ENCODE assay signal across 8 cellular contexts in the genomic region with DNA sequence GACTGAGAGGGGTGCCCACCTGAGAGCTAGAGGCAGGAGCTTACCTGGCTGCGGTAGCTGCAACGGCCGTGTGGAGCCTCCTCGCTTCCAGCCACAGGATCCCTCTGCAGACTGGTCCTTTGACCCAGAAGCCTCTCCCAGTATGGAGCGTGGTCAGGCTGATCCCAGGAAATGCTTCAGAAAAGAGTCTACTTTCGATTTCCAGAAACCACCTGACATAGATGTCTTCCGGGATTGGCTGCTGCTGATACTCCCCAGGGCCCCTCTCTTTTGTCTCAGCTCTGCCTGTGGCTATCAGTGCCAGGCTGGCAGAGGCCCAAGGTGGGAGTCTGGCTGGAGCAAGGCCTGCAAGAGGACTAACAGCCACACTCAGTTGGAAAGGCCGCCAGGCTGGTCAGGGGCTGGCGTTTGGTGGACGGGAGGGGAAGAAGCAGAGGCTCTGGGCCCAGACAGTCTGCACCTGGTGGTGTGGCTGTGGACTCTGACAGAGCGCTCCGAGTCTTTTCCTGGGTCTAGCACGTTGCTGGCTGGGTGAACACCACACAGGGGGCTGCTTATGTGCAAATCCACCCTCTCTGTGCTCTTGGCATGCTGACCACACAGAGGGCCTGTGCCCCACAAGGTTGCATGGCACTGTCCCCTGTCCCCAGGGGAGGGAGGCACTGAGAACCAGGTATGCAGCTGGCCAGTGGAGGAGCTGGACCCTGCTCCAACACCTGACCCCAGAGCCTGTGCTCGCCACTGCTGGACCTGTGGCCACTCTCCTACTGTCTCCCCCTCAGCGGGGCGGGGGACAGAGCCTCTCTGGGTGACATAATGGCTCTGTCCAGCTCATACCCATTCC. TPM values are rescaled to one million over a fixed set of nuclear protein-coding genes. Genes with fewer than 3 reads are reported as not detected.
DNase-seq lines count a peak whose midpoint lies in the region; ATAC-seq lines count a peak whose summit lies in the region.

A gene with protein sequence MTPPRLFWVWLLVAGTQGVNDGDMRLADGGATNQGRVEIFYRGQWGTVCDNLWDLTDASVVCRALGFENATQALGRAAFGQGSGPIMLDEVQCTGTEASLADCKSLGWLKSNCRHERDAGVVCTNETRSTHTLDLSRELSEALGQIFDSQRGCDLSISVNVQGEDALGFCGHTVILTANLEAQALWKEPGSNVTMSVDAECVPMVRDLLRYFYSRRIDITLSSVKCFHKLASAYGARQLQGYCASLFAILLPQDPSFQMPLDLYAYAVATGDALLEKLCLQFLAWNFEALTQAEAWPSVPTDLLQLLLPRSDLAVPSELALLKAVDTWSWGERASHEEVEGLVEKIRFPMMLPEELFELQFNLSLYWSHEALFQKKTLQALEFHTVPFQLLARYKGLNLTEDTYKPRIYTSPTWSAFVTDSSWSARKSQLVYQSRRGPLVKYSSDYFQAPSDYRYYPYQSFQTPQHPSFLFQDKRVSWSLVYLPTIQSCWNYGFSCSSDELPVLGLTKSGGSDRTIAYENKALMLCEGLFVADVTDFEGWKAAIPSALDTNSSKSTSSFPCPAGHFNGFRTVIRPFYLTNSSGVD (minus strand): TSS at position 144 of the 844 bp plus-strand sequence. CDS start 2,732 bp downstream, outside the sequence.

- in situ Hi-C loops in endometrial microvascular endothelial cells (cut with HindIII; ENCODE audit: inconsistent ontology term, low pct_unique_long_range_greater_than_20kb, low sequenced_read_pairs), result loop anchor here (25.0 kb wide), 1 partner anchor 143 kb away; the partner anchor contains the start of gene USP36

- peak within 1 kb of the TSS; percentile 77 for H3K27ac ChIP-seq in mesenchymal stem cell (ENCODE audit: low read length, poor library complexity, severe bottlenecking)

- peak within 1 kb of the TSS; percentile 61 for H2BK5ac ChIP-seq in mesenchymal stem cell (ENCODE audit: low read depth, low read length, poor library complexity, severe bottlenecking)

- peak within 1 kb of the TSS; percentile 85 for H4K91ac ChIP-seq in mesenchymal stem cell (ENCODE audit: low read length)

- H3K4ac ChIP-seq in mesenchymal stem cell (ENCODE audit: low read depth in 1 of 2, low read length in 2 of 2), result peak within 1 kb of the TSS; percentile 80 to 92

- H3K4me2 ChIP-seq in mesenchymal stem cell (ENCODE audit: low read length, poor library complexity, severe bottlenecking), result peak within 1 kb of the TSS; percentile 85

- peak within 1 kb of the TSS; percentile 51 to 82 for H3K4me3 ChIP-seq in mesenchymal stem cell (ENCODE audit: insufficient read depth in 1 of 2, low read depth in 1 of 2, low read length in 2 of 2)

- no peak within 1 kb of the TSS for H3K23ac ChIP-seq in mesenchymal stem cell (ENCODE audit: low read length in 2 of 2)

- no peaks in the 10 kb centered on the region for H3K27me3 ChIP-seq in mesenchymal stem cell (ENCODE audit: control insufficient read depth in 1 of 2, insufficient read depth in 1 of 2, low read length in 2 of 2)

- ATAC-seq in GM19328 (IDR thresholded peaks at IDR 0.05; ENCODE audit: unreplicated experiment) (no peak), HG03460 (IDR thresholded peaks at IDR 0.05; ENCODE audit: unreplicated experiment) (no peak)

- peak within 1 kb of the TSS; percentile 83 to 92 for H3K18ac ChIP-seq in mesenchymal stem cell (ENCODE audit: low read depth in 1 of 2, low read length in 2 of 2)

- peak within 1 kb of the TSS; percentile 60 to 94 for H2BK12ac ChIP-seq in mesenchymal stem cell (ENCODE audit: low read length in 2 of 2)

- H3K36me3 ChIP-seq in mesenchymal stem cell (ENCODE audit: control insufficient read depth in 1 of 2, insufficient read depth in 2 of 2, low read depth in 1 of 2, low read length in 2 of 2), result peaks cover 12 to 29% of the 10 kb centered on the region in 2 experiments

- H3K9me3 ChIP-seq in mesenchymal stem cell (ENCODE audit: control insufficient read depth, low read length), result no peaks in the 10 kb centered on the region

- H2BK120ac ChIP-seq in mesenchymal stem cell (ENCODE audit: low read depth, low read length), result peak within 1 kb of the TSS; percentile 50

- peak within 1 kb of the TSS in 1 of 2 experiments; percentile 84 for H3K14ac ChIP-seq in mesenchymal stem cell (ENCODE audit: low read length in 2 of 2)

- H3K4me1 ChIP-seq in mesenchymal stem cell (ENCODE audit: control insufficient read depth, insufficient read depth, low read depth, low read length), result peaks cover 47% of the 10 kb centered on the region

- peak within 1 kb of the TSS; percentile 6 for H2AFZ ChIP-seq in mesenchymal stem cell (ENCODE audit: low read depth, low read length)

- 74% methylated on average over 16 of the region's 16 CpGs for WGBS in mesenchymal stem cell

- peak within 1 kb of the TSS; percentile 62 for H2BK15ac ChIP-seq in mesenchymal stem cell (ENCODE audit: low read depth, poor library complexity, severe bottlenecking)

- DNase-seq in Daoy (ENCODE audit: low read depth), result peak; percentile 91
- DNase-seq in NCI-H2029 (lab: John Stamatoyannopoulos, UW), result peak; percentile 92
- peak; percentile 12 to 15 for DNase-seq in activated CD4-positive, alpha-beta T cell treated with anti-CD3 and anti-CD28 coated beads, Interleukin-2, amount 50 U/mL, for 4 hours
- DNase-seq in mesenchymal stem cell, result peak; percentile 89
- DNase-seq in superior temporal gyrus (ENCODE audit: extremely low spot score), result peak; percentile 88

- H3K79me1 ChIP-seq in mesenchymal stem cell (replicated peaks; ENCODE audit: low read length, poor library complexity, severe bottlenecking), result peaks cover 20% of the 10 kb centered on the region

- peak within 1 kb of the TSS; percentile 93 for H2AK5ac ChIP-seq in mesenchymal stem cell (ENCODE audit: low read length, severe bottlenecking)

- H4K8ac ChIP-seq in mesenchymal stem cell (ENCODE audit: low read length), result peak within 1 kb of the TSS; percentile 98

- H3K9ac ChIP-seq in mesenchymal stem cell (ENCODE audit: low read length), result peak within 1 kb of the TSS; percentile 82

RNA-seq across cellular contexts. Expression of the gene that starts here (rescaled TPM):
- total RNA-seq in Daoy (2014; rRNA removed; shearing (Covaris generic)), result 288 and 314 TPM in 2 replicates
- 44.9 TPM for total RNA-seq in endometrial microvascular endothelial cells (ENCODE audit: inconsistent ontology term)
- polyA plus RNA-seq in mesenchymal stem cell (2013, experiment 1 of 2), result 349 TPM
- polyA plus RNA-seq in mesenchymal stem cell (2013, experiment 2 of 2), result 351 TPM

Comparison
In these comparisons a context has a peak if more than half of its experiments do, and no peak if none do; other contexts are left out.
1. DNase-seq: peak in every context shown above with its lines; median percentile 92 in NCI-H2029; 91 in Daoy; 89 in mesenchymal stem cell; 88 in superior temporal gyrus; 14 in activated CD4-positive, alpha-beta T cell treated with anti-CD3 and anti-CD28 coated beads, Interleukin-2, amount 50 U/mL, for 4 hours.